ENCODE assay signal across 12 cellular contexts in the genomic region with DNA sequence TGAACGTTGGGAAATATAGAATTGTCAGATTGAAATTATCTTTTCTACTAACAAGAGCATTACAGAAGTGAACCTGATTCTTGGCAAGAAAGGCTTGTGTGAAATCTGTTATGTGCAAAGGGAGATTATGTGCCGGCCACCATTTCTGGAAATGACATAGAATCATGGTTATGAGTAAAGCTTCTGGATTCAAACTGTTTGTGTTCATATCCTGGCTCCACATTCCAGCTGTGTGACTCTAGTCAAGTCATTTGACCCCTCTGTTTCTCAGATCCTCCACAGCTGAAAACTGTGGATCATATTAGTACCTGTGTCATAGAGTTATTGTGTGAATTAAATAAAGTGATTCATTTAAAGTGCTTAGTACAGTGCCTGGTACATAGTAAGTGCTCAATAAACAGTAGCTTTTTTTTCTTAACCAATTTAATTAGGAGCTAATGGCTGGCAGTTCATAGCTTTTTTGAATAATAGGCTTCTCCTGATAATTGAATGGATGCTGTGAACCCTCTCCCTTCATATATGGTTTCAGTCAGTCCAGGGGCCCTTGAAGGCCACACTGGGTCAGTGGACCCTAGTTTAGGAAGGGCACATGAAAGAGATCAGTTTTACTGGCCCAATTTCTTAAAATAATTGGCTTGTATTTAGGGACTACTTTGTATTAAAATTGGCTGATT. TPM values are rescaled to one million over a fixed set of nuclear protein-coding genes. Genes with fewer than 3 reads are reported as not detected.
DNase-seq lines count a peak whose midpoint lies in the region; ATAC-seq, FAIRE-seq and TF ChIP-seq lines count a peak whose summit lies in the region.
"Had no signal": no experiment of that assay in that cellular context is flagged by ENCODE, and none has a peak within 500 bp of the region (broad histone marks: within the 10 kb centered on the region; RNA-seq: fewer than 3 reads in every experiment).

No MANE protein-coding gene starts in this region.

- H3K9me2 ChIP-seq in PC-9 (ENCODE audit: insufficient read depth), result no peaks in the 10 kb centered on the region

- no peaks in the 10 kb centered on the region for H4K20me1 ChIP-seq in PC-9 (ENCODE audit: insufficient read depth)

- DNase-seq in AG20443 (ENCODE audit: low spot score) (peak; percentile 25), PC-9 (peak in 1 of 2 experiments; percentile 77), endodermal cell (no peak), pancreas (no peak), DMS153 treated with DMSO at 0.1 percent for 48 hours (lab: John Stamatoyannopoulos, UW; ENCODE audit: unreplicated experiment) (no peak), iPS-NIHi11 (ENCODE audit: low spot score) (no peak)
- DNase-seq: NCI-H1105; stimulated activated naive CD4-positive, alpha-beta T cell treated with Interleukin-2 at 50 U/mL for 16 hours had no signal

- no peak for ATAC-seq in pancreas
- ATAC-seq in GM18520 (IDR thresholded peaks at IDR 0.05; ENCODE audit: unreplicated experiment), result no peak
- no peak for ATAC-seq in HG03175 (IDR thresholded peaks at IDR 0.05; ENCODE audit: unreplicated experiment)

- no peaks in the 10 kb centered on the region for H3K36me3 Mint-ChIP-seq in endodermal cell (ENCODE audit: low read depth)
- H3K36me3 Mint-ChIP-seq: mesothelial cell of epicardium had no signal

- no TSS peak for BruUV-seq in PC-9 (replicated peaks; lab: Mats Ljungman, UMichigan)

- 60 to 88% methylated on average over 1 to 2 of the region's 2 CpGs for WGBS in endodermal cell (ENCODE audit: insufficient coverage in 1 of 2, insufficient read length in 1 of 2), 2 experiments
- WGBS in pancreas, 2 donors, result 55 to 59% methylated on average over 2 of the region's 2 CpGs

- H3K4me1 ChIP-seq in PC-9 (replicated peaks; ENCODE audit: insufficient read depth), result peaks cover 58% of the 10 kb centered on the region
- H3K4me1 ChIP-seq in endodermal cell (ENCODE audit: control insufficient read depth, insufficient read depth, low read length), result peaks cover 3% of the 10 kb centered on the region
- peaks cover 13 to 23% (median 17%) of the 10 kb centered on the region in 3 donors for H3K4me1 ChIP-seq in pancreas

- H3K27me3 ChIP-seq in PC-9 (ENCODE audit: insufficient read depth, low read depth) (no peaks in the 10 kb centered on the region), endodermal cell (ENCODE audit: control insufficient read depth, insufficient read depth, low read length, poor library complexity, severe bottlenecking) (peaks cover 24% of the 10 kb centered on the region), pancreas (no peaks in the 10 kb centered on the region)

- H2AFZ ChIP-seq in PC-9, result no peak overlapping the region

- H3K36me3 ChIP-seq in PC-9 (ENCODE audit: low read depth) (peaks cover 72% of the 10 kb centered on the region), endodermal cell (ENCODE audit: control insufficient read depth, insufficient read depth, low read length) (no peaks in the 10 kb centered on the region), pancreas (peaks cover 0 to 29% (median 5%) of the 10 kb centered on the region in 3 donors)

- no peaks in the 10 kb centered on the region for H3K9me3 Mint-ChIP-seq in endodermal cell
- H3K9me3 Mint-ChIP-seq: mesothelial cell of epicardium had no signal

- H3F3A ChIP-seq in PC-9 (ENCODE audit: insufficient read depth, low read depth), result peaks cover 92% of the 10 kb centered on the region

- peak overlapping the region; percentile 6 for H3K4me3 ChIP-seq in PC-9
- H3K4me3 ChIP-seq in endodermal cell (ENCODE audit: low read length), result no peak overlapping the region
- H3K4me3 ChIP-seq in pancreas, result no peak overlapping the region

- TF ChIP-seq CTCF in PC-9 (conservative IDR thresholded peaks at IDR 0.05), result no peak
- TF ChIP-seq CTCF in endodermal cell (conservative IDR thresholded peaks at IDR 0.05), result no peak
- TF ChIP-seq CTCF in pancreas (IDR thresholded peaks at IDR 0.05), result no peak

- H3K79me2 ChIP-seq in PC-9 (ENCODE audit: low read depth), result peaks cover 51% of the 10 kb centered on the region

- peaks cover 26% of the 10 kb centered on the region for H3K27me3 Mint-ChIP-seq in endodermal cell (ENCODE audit: insufficient read depth)

- peak overlapping the region; percentile 95 for H3K27ac ChIP-seq in PC-9
- peak overlapping the region; percentile 30 for H3K27ac ChIP-seq in endodermal cell (ENCODE audit: low read depth, low read length)
- peak overlapping the region in 3 of 4 donors; percentile 59 to 77 (median 66) for H3K27ac ChIP-seq in pancreas

- FAIRE-seq in pancreas (lab: Jason Lieb, UNC), result no peak

- intact Hi-C loops in PC-9 (cut with micrococcal nuclease; ENCODE audit: unreplicated experiment) (loop anchor here (1.0 to 2.0 kb wide), 2 partner anchors 13 to 155 kb away; no protein-coding TSS in a partner anchor), pancreas (cut with DNase I) (no loop called here)

- H3K27ac Mint-ChIP-seq in endodermal cell, result no peak overlapping the region
- H3K27ac Mint-ChIP-seq: mesothelial cell of epicardium had no signal

- CTCF ChIA-PET in PC-9 (lab: Charles Lee), result interaction anchor here (0.5 to 1.2 kb wide), 5 partner anchors 15 to 169 kb away, joined by 3 to 10 read pairs (median 4); no protein-coding TSS in a partner anchor

- H3K9ac ChIP-seq in endodermal cell (ENCODE audit: extremely low read depth, low read length, poor library complexity, severe bottlenecking), result no peak overlapping the region

- POLR2A ChIA-PET in PC-9 (lab: Charles Lee; ENCODE audit: unreplicated experiment), result interaction anchor here (0.6 to 0.7 kb wide), 2 partner anchors 15 to 389 kb away, joined by 3 read pairs; no protein-coding TSS in a partner anchor

- H3K4me1 Mint-ChIP-seq in endodermal cell, result peaks cover 24% of the 10 kb centered on the region

- H3K4me3 Mint-ChIP-seq in endodermal cell, result no peak overlapping the region
- H3K4me3 Mint-ChIP-seq: mesothelial cell of epicardium had no signal

- H3K9me3 ChIP-seq in PC-9 (ENCODE audit: insufficient read depth, low read depth) (no peaks in the 10 kb centered on the region), endodermal cell (ENCODE audit: control insufficient read depth, low read length) (no peaks in the 10 kb centered on the region), pancreas (no peaks in the 10 kb centered on the region)

- H3K4me2 ChIP-seq in PC-9, result peak overlapping the region; percentile 67

RNA-seq across cellular contexts. Expression of a gene that starts 34.6 kb away (rescaled TPM):
- 85.7 and 118 TPM in 2 replicates for total RNA-seq in PC-9 (2021)
- total RNA-seq in endodermal cell, result under 1 TPM in 1 of 2 donors, not detected in 1; 0.22 TPM
- polyA plus RNA-seq in endodermal cell (2013, experiment 1 of 2), result not detected
- polyA plus RNA-seq in endodermal cell (2013, experiment 2 of 2), result not detected
- total RNA-seq in pancreas, result 10 to 100 TPM; 22.4 to 58.2 (median 33.5) TPM
- polyA plus RNA-seq in pancreas, result 10 to 100 TPM in 1 of 2 donors, 1 to 10 TPM in 1; 7.7 to 14.1 TPM
- total RNA-seq: glomerular endothelial cell had no signal

Comparison
In these comparisons a context has a peak if more than half of its experiments do, and no peak if none do; other contexts are left out.
1. H3K27ac ChIP-seq: peak in every context shown above with its lines; median percentile 95 in PC-9; 66 in pancreas; 30 in endodermal cell.
2. RNA of a gene that starts 34.6 kb away (total RNA-seq): 85.7 to 118 TPM in PC-9 and 22.4 to 58.2 TPM in pancreas; 0.22 TPM in endodermal cell; every median in the first group is over 10 times any median in the second.